ENCODE assay signal across 16 cellular contexts in genomic region chr3:95049841-95050240, GRCh38.
DNase-seq lines count a peak whose midpoint lies in the region; ATAC-seq and TF ChIP-seq lines count a peak whose summit lies in the region.
"Had no signal": no experiment of that assay in that cellular context is flagged by ENCODE, and none has a peak within 500 bp of the region (broad histone marks: within the 10 kb centered on the region; RNA-seq: fewer than 3 reads in every experiment).

No MANE protein-coding gene starts in this region.

- in situ Hi-C loops in HAP-1 (cut with MboI; ENCODE audit: low sequenced_read_pairs), result no loop called here

- H3K27me3 ChIP-seq in HAP-1 (ENCODE audit: low read depth), result no peaks in the 10 kb centered on the region
- H3K27me3 ChIP-seq: BLaER1 treated with 17β-estradiol and CSF1 and Interleukin-3, amounts not matched to agents 10 nM and 100 nM had no signal

- H3K9me3 ChIP-seq in HAP-1, result no peaks in the 10 kb centered on the region
- H3K9me3 ChIP-seq: A549; BLaER1 treated with 17β-estradiol and CSF1 and Interleukin-3, amounts not matched to agents 10 nM and 100 nM; Caco-2 had no signal

- no peaks in the 10 kb centered on the region for H3K36me3 ChIP-seq in HAP-1 (replicated peaks)
- H3K36me3 ChIP-seq: BLaER1 treated with 17β-estradiol and CSF1 and Interleukin-3, amounts not matched to agents 10 nM and 100 nM had no signal

- DNase-seq in HAP-1 (ENCODE audit: low spot score in 2 of 2) (peak; percentile 12 to 95), NCI-H82 treated with DMSO at 0.1 percent for 48 hours (lab: John Stamatoyannopoulos, UW; ENCODE audit: unreplicated experiment) (peak; percentile 27), retinal pigment epithelial cell (ENCODE audit: low read depth) (peak; percentile 0), NCI-H748 treated with DMSO at 0.1 percent for 48 hours (lab: John Stamatoyannopoulos, UW) (no peak)
- DNase-seq: AML-193; Caco-2; Calu3; CD4-positive, alpha-beta T cell; CD8-positive, alpha-beta T cell; DND-41; EL; GDM1 had no signal

- H3K4me3 ChIP-seq in HAP-1 (no peak overlapping the region), retinal pigment epithelial cell (ENCODE audit: low read length) (no peak overlapping the region)
- H3K4me3 ChIP-seq: A549; BLaER1 treated with 17β-estradiol and CSF1 and Interleukin-3, amounts not matched to agents 10 nM and 100 nM; GM12878 had no signal

- TF ChIP-seq CTCF in retinal pigment epithelial cell (conservative IDR thresholded peaks at IDR 0.05; ENCODE audit: low read depth, low read length), result no peak

- ATAC-seq in GM19452 (IDR thresholded peaks at IDR 0.05; ENCODE audit: unreplicated experiment), result no peak
- ATAC-seq: A549; CD8-positive, alpha-beta T cell; GM12878 had no signal

- H3K4me1 ChIP-seq in HAP-1, result peaks cover 11% of the 10 kb centered on the region
- H3K4me1 ChIP-seq: A549; BLaER1 treated with 17β-estradiol and CSF1 and Interleukin-3, amounts not matched to agents 10 nM and 100 nM; Caco-2 had no signal
